In genomic region chr13:55761986-55762385, GRCh38 we compare ENCODE assay signal across 27 cellular contexts.
DNase-seq lines count a peak whose midpoint lies in the region; ATAC-seq, FAIRE-seq and TF ChIP-seq lines count a peak whose summit lies in the region.
"Had no signal": no experiment of that assay in that cellular context is flagged by ENCODE, and none has a peak within 500 bp of the region (broad histone marks: within the 10 kb centered on the region; RNA-seq: fewer than 3 reads in every experiment).

No MANE protein-coding gene starts in this region.

- H3K36me3 ChIP-seq in H1 (ENCODE audit: control insufficient read depth in 2 of 4, insufficient read depth in 4 of 4, low read length in 3 of 4), result no peaks in the 10 kb centered on the region
- H3K36me3 ChIP-seq: BLaER1, SJCRH30 had no signal

- POLR2A ChIA-PET in H1 (lab: Charles Lee; ENCODE audit: partially characterized antibody), result no interaction called here

- no peaks in the 10 kb centered on the region for H3K79me2 ChIP-seq in H1 (ENCODE audit: control insufficient read depth in 1 of 2, insufficient read depth in 2 of 2, low read length in 2 of 2)

- peak overlapping the region; percentile 31; the same call in 1 of the 2 replicates for H2AFZ ChIP-seq in H1 (ENCODE audit: low read length)

- no peak overlapping the region for H2AK5ac ChIP-seq in H1 (ENCODE audit: low read depth, low read length)

- in situ Hi-C loops in GM13976 (cut with MboI; ENCODE audit: low sequenced_read_pairs, unreplicated experiment), result no loop called here

- H4K20me1 ChIP-seq in H1 (replicated peaks in 1 of 2; ENCODE audit: control insufficient read depth in 1 of 2, insufficient read depth in 2 of 2, low read length in 2 of 2), result no peaks in the 10 kb centered on the region
- H4K20me1 ChIP-seq: BLaER1 had no signal

- H4K8ac ChIP-seq in H1 (ENCODE audit: extremely low read depth, insufficient read depth, low read length), result no peak overlapping the region

- H3K18ac ChIP-seq in H1 (ENCODE audit: extremely low read depth, low read length), result no peak overlapping the region

- H4K91ac ChIP-seq in H1 (replicated peaks; ENCODE audit: insufficient read length, low read length), result no peak overlapping the region

- H2BK12ac ChIP-seq in H1 (ENCODE audit: low read depth, low read length), result no peak overlapping the region

- H2BK15ac ChIP-seq in H1 (ENCODE audit: low read length), result no peak overlapping the region

- TF ChIP-seq EP300 in H1 (IDR thresholded peaks at IDR 0.05; ENCODE audit: borderline replicate concordance in 1 of 2, low read depth in 2 of 2, low read length in 2 of 2), result no peak

- H3K23me2 ChIP-seq in H1 (ENCODE audit: low read depth, low read length), result no peaks in the 10 kb centered on the region

- H2BK5ac ChIP-seq in H1 (ENCODE audit: low read depth, low read length), result no peak overlapping the region

- no peak for TF ChIP-seq RAD21 in H1 (IDR thresholded peaks at IDR 0.05 in 1 of 2, conservative IDR thresholded peaks at IDR 0.05 in 1 of 2; ENCODE audit: low read depth in 2 of 2, low read length in 2 of 2)

- no peak for FAIRE-seq in H1 (lab: Jason Lieb, UNC)
- FAIRE-seq: A204.1, D721Med, G401.6, GM12878 had no signal

- H3K4me3 ChIP-seq in H1 (ENCODE audit: extremely low read depth in 1 of 4, insufficient read depth in 2 of 4, low read depth in 3 of 4, low read length in 4 of 4), result no peak overlapping the region
- H3K4me3 ChIP-seq: BLaER1, GM12878, SJCRH30 had no signal

- no peak overlapping the region for H3K56ac ChIP-seq in H1 (replicated peaks; ENCODE audit: insufficient read length, low read depth, low read length)

- 87% methylated on average over 3 of the region's 3 CpGs; no CpG with 5 or more reads in 1 of the 2 experiments for WGBS in H1 (ENCODE audit: extremely low coverage in 1 of 2, insufficient coverage in 1 of 2, insufficient read length in 1 of 2, insufficient replicate concordance in 2 of 2, low coverage in 1 of 2, low lambda C conversion rate in 2 of 2, missing lambda C conversion rate in 1 of 2), 2 experiments

- no peak overlapping the region for H4K5ac ChIP-seq in H1 (ENCODE audit: insufficient read length, low read depth, low read length)

- no peaks in the 10 kb centered on the region for H3K79me1 ChIP-seq in H1 (ENCODE audit: low read depth, low read length)

- no peak for TF ChIP-seq POLR2A in H1 (IDR thresholded peaks at IDR 0.05; ENCODE audit: control extremely low read depth in 1 of 2, low read depth in 2 of 2, low read length in 2 of 2)

- no peak overlapping the region for H3K4me2 ChIP-seq in H1 (ENCODE audit: insufficient read depth in 1 of 2, low read depth in 2 of 2, low read length in 2 of 2)
- H3K4me2 ChIP-seq: BLaER1 had no signal

- no peaks in the 10 kb centered on the region for H3K4me1 ChIP-seq in H1 (replicated peaks in 1 of 4; ENCODE audit: control insufficient read depth in 3 of 4, insufficient read depth in 4 of 4, low read length in 3 of 4)
- H3K4me1 ChIP-seq: BLaER1, SJCRH30 had no signal

- H2BK120ac ChIP-seq in H1 (replicated peaks; ENCODE audit: low read depth, low read length), result no peak overlapping the region

- H3K9ac ChIP-seq in H1 (replicated peaks in 1 of 4; ENCODE audit: extremely low read depth in 1 of 4, low read depth in 3 of 4, low read length in 3 of 4), result no peak overlapping the region
- H3K9ac ChIP-seq: BLaER1 had no signal

- TF ChIP-seq CTCF in H1 (IDR thresholded peaks at IDR 0.05; ENCODE audit: control extremely low read depth in 1 of 3, insufficient read depth in 1 of 3, low read depth in 1 of 3, low read length in 3 of 3), result no peak
- TF ChIP-seq CTCF in GM13976 (IDR thresholded peaks at IDR 0.05; ENCODE audit: borderline replicate concordance, control extremely low read depth, extremely low read depth, insufficient read depth, missing control alignments), result no peak

- H3K23ac ChIP-seq in H1 (ENCODE audit: insufficient read length), result no peak overlapping the region

- CTCF ChIA-PET in H1 (lab: Charles Lee; ENCODE audit: partially characterized antibody), result interaction anchor here (0.6 kb wide), 1 partner anchor 8 kb away, joined by 3 read pairs; no protein-coding TSS in a partner anchor

- H3K4ac ChIP-seq in H1 (replicated peaks; ENCODE audit: insufficient read length, low read depth, low read length), result no peak overlapping the region

- DNase-seq in A172 (ENCODE audit: low spot score) (peak; percentile 0), HT1080 (ENCODE audit: low read depth) (peak; percentile 44), OCI-M1 (lab: John Stamatoyannopoulos, UW) (peak; percentile 79), H1 (ENCODE audit: low read depth in 1 of 2, low spot score in 2 of 2) (no peak), GM13976 (ENCODE audit: low spot score) (no peak), pons (ENCODE audit: low spot score) (no peak)
- DNase-seq: CD4-positive, CD25-positive, alpha-beta regulatory T cell; DMS53; H9; IMR-90; KG1; NCI-H1048; NCI-H1417; NCI-H1694 treated with DMSO at 0.1 percent for 48 hours; NCI-H2081; NCI-H2227 treated with DMSO at 0.1 percent for 48 hours; NCI-H526 treated with DMSO at 0.1 percent for 48 hours; PC-3; SJCRH30 had no signal

- no peaks in the 10 kb centered on the region for H3K9me3 ChIP-seq in H1 (ENCODE audit: insufficient read depth in 2 of 2, low read depth in 1 of 2, low read length in 1 of 2)
- H3K9me3 ChIP-seq: BLaER1, SJCRH30 had no signal

- H3K27ac ChIP-seq in H1 (ENCODE audit: low read depth, low read length), result no peak overlapping the region
- H3K27ac ChIP-seq: BLaER1, SJCRH30 had no signal

- H3K14ac ChIP-seq in H1 (ENCODE audit: insufficient read length), result no peak overlapping the region

- no peak overlapping the region for H2BK20ac ChIP-seq in H1 (ENCODE audit: low read length)

- ATAC-seq in HG03460 (IDR thresholded peaks at IDR 0.05; ENCODE audit: unreplicated experiment) (no peak), HG03439 (IDR thresholded peaks at IDR 0.05; ENCODE audit: unreplicated experiment) (no peak)
- ATAC-seq: GM12878, PC-3, Right ventricle myocardium inferior had no signal

- no peaks in the 10 kb centered on the region for H3K27me3 ChIP-seq in H1 (replicated peaks in 1 of 4; ENCODE audit: control insufficient read depth in 3 of 4, extremely low read depth in 1 of 4, insufficient read depth in 3 of 4, low read length in 3 of 4)
- H3K27me3 ChIP-seq: BLaER1, SJCRH30 had no signal

TF ChIP-seq in H1, 55 proteins besides CTCF, POLR2A, EP300 and RAD21:
- no peak for TF ChIP-seq HDAC2 (IDR thresholded peaks at IDR 0.05; ENCODE audit: borderline replicate concordance in 1 of 2, low read depth in 2 of 2, low read length in 2 of 2)
- no peak for TF ChIP-seq CREB1 (IDR thresholded peaks at IDR 0.05)
- TF ChIP-seq USF2 (IDR thresholded peaks at IDR 0.05; ENCODE audit: low read length), result no peak
- no peak for TF ChIP-seq CBX8 (IDR thresholded peaks at IDR 0.05; ENCODE audit: borderline replicate concordance, low read depth, low read length)
- TF ChIP-seq MAX (IDR thresholded peaks at IDR 0.05), result no peak
- no peak for TF ChIP-seq SP4 (IDR thresholded peaks at IDR 0.05; ENCODE audit: low read length)
- no peak for TF ChIP-seq SP1 (IDR thresholded peaks at IDR 0.05; ENCODE audit: low read depth, low read length)
- no peak for TF ChIP-seq SRF (IDR thresholded peaks at IDR 0.05; ENCODE audit: low read depth, low read length)
- TF ChIP-seq JUND (IDR thresholded peaks at IDR 0.05; ENCODE audit: low read length), result no peak
- no peak for TF ChIP-seq BCL11A (IDR thresholded peaks at IDR 0.05; ENCODE audit: low read depth in 2 of 2, low read length in 2 of 2)
- no peak for TF ChIP-seq YY1 (IDR thresholded peaks at IDR 0.05; ENCODE audit: low read depth, low read length)
- TF ChIP-seq NRF1 (IDR thresholded peaks at IDR 0.05; ENCODE audit: low read depth, low read length), result no peak
- TF ChIP-seq SAP30 (IDR thresholded peaks at IDR 0.05; ENCODE audit: insufficient read depth, insufficient replicate concordance, low read length), result no peak
TF ChIP-seq in H1: peak in this region for 0.

Comparison
In these comparisons a context has a peak if more than half of its experiments do, and no peak if none do; other contexts are left out.
1. DNase-seq: peak in A172 (single experiment), HT1080 (single experiment) and OCI-M1 (single experiment); none in H1 (0 of 2), GM13976 (single experiment) and pons (single experiment).